ENCODE assay signal across 1 cellular context in genomic region chr1:32964461-32965250, GRCh38.
A peak's percentile ranks its signal among the peaks of the same experiment; 100 is the strongest.
TF ChIP-seq lines count a peak whose summit lies in the region.

A gene with protein sequence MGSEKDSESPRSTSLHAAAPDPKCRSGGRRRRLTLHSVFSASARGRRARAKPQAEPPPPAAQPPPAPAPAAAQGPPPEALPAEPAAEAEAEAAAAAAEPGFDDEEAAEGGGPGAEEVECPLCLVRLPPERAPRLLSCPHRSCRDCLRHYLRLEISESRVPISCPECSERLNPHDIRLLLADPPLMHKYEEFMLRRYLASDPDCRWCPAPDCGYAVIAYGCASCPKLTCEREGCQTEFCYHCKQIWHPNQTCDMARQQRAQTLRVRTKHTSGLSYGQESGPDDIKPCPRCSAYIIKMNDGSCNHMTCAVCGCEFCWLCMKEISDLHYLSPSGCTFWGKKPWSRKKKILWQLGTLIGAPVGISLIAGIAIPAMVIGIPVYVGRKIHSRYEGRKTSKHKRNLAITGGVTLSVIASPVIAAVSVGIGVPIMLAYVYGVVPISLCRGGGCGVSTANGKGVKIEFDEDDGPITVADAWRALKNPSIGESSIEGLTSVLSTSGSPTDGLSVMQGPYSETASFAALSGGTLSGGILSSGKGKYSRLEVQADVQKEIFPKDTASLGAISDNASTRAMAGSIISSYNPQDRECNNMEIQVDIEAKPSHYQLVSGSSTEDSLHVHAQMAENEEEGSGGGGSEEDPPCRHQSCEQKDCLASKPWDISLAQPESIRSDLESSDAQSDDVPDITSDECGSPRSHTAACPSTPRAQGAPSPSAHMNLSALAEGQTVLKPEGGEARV (minus strand): TSS chr1:32964809. CDS start chr1:32964685, 124 bp downstream.

TF ChIP-seq in HepG2, 621 proteins besides CTCF, POLR2A, EP300 and RAD21 (continued from another document and continues in another):
- TF ChIP-seq HCFC1 (IDR thresholded peaks at IDR 0.05; ENCODE audit: low read depth, low read length) (no peak), MTF1 (CRISPR knock-in tag; IDR thresholded peaks at IDR 0.05) (no peak), GFI1 (CRISPR knock-in tag; IDR thresholded peaks at IDR 0.05; ENCODE audit: borderline replicate concordance) (no peak), ZNF724P (CRISPR knock-in tag; IDR thresholded peaks at IDR 0.05; ENCODE audit: borderline replicate concordance) (peak; percentile 46; the same call in 1 of the 2 replicates), SCMH1 (CRISPR knock-in tag; IDR thresholded peaks at IDR 0.05; ENCODE audit: borderline replicate concordance) (no peak), HIVEP1 (CRISPR knock-in tag; IDR thresholded peaks at IDR 0.05) (no peak), ZNF33A (CRISPR knock-in tag; IDR thresholded peaks at IDR 0.05; ENCODE audit: borderline replicate concordance) (no peak), ZFP82 (CRISPR knock-in tag; IDR thresholded peaks at IDR 0.05; ENCODE audit: borderline replicate concordance) (no peak), ZNF564 (CRISPR knock-in tag; IDR thresholded peaks at IDR 0.05) (peak; percentile 26; the same call in 1 of the 2 replicates), MLXIP (CRISPR knock-in tag; IDR thresholded peaks at IDR 0.05; ENCODE audit: borderline replicate concordance) (no peak), SP2 (CRISPR knock-in tag; IDR thresholded peaks at IDR 0.05) (peak; percentile 16; the same call in 1 of the 2 replicates), TP53 (CRISPR knock-in tag; conservative IDR thresholded peaks at IDR 0.05) (no peak), ZSCAN5A (CRISPR knock-in tag; IDR thresholded peaks at IDR 0.05; ENCODE audit: borderline replicate concordance) (peak; percentile 53; the same call in 1 of the 2 replicates), POLR2G (IDR thresholded peaks at IDR 0.05; ENCODE audit: low read depth, low read length) (peak; percentile 99), ZHX1 (CRISPR knock-in tag; IDR thresholded peaks at IDR 0.05; ENCODE audit: low read depth) (no peak), NCOR1 (IDR thresholded peaks at IDR 0.05; ENCODE audit: borderline replicate concordance, low read length) (no peak), ZNF468 (CRISPR knock-in tag; IDR thresholded peaks at IDR 0.05) (no peak), KDM3A (CRISPR knock-in tag; IDR thresholded peaks at IDR 0.05; ENCODE audit: low read depth) (0 out of 2 replicates have a peak, but pooled peaks have one; percentile 22), MAFF (IDR thresholded peaks at IDR 0.05; ENCODE audit: low read depth, low read length) (no peak), ZNF274 (CRISPR knock-in tag; IDR thresholded peaks at IDR 0.05) (peak; percentile 70), MEIS2 (CRISPR knock-in tag; IDR thresholded peaks at IDR 0.05) (peak; percentile 71), RERE (CRISPR knock-in tag; IDR thresholded peaks at IDR 0.05; ENCODE audit: low read depth) (0 out of 2 replicates have a peak, but pooled peaks have one; percentile 35), KDM5B (CRISPR knock-in tag; IDR thresholded peaks at IDR 0.05; ENCODE audit: borderline replicate concordance) (peak; percentile 44; the same call in 1 of the 2 replicates), ZNF224 (CRISPR knock-in tag; IDR thresholded peaks at IDR 0.05) (no peak)
- TF ChIP-seq, protein P1, sequence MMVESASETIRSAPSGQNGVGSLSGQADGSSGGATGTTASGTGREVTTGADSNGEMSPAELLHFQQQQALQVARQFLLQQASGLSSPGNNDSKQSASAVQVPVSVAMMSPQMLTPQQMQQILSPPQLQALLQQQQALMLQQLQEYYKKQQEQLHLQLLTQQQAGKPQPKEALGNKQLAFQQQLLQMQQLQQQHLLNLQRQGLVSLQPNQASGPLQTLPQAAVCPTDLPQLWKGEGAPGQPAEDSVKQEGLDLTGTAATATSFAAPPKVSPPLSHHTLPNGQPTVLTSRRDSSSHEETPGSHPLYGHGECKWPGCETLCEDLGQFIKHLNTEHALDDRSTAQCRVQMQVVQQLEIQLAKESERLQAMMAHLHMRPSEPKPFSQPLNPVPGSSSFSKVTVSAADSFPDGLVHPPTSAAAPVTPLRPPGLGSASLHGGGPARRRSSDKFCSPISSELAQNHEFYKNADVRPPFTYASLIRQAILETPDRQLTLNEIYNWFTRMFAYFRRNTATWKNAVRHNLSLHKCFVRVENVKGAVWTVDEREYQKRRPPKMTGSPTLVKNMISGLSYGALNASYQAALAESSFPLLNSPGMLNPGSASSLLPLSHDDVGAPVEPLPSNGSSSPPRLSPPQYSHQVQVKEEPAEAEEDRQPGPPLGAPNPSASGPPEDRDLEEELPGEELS (CRISPR knock-in tag; IDR thresholded peaks at IDR 0.05), result peak; percentile 32; the same call in 1 of the 2 replicates
- TF ChIP-seq, protein P2, sequence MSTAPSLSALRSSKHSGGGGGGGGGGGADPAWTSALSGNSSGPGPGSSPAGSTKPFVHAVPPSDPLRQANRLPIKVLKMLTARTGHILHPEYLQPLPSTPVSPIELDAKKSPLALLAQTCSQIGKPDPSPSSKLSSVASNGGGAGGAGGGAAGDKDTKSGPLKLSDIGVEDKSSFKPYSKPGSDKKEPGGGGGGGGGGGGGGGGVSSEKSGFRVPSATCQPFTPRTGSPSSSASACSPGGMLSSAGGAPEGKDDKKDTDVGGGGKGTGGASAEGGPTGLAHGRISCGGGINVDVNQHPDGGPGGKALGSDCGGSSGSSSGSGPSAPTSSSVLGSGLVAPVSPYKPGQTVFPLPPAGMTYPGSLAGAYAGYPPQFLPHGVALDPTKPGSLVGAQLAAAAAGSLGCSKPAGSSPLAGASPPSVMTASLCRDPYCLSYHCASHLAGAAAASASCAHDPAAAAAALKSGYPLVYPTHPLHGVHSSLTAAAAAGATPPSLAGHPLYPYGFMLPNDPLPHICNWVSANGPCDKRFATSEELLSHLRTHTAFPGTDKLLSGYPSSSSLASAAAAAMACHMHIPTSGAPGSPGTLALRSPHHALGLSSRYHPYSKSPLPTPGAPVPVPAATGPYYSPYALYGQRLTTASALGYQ (CRISPR knock-in tag; IDR thresholded peaks at IDR 0.05), result peak; percentile 76
- TF ChIP-seq, protein P3, sequence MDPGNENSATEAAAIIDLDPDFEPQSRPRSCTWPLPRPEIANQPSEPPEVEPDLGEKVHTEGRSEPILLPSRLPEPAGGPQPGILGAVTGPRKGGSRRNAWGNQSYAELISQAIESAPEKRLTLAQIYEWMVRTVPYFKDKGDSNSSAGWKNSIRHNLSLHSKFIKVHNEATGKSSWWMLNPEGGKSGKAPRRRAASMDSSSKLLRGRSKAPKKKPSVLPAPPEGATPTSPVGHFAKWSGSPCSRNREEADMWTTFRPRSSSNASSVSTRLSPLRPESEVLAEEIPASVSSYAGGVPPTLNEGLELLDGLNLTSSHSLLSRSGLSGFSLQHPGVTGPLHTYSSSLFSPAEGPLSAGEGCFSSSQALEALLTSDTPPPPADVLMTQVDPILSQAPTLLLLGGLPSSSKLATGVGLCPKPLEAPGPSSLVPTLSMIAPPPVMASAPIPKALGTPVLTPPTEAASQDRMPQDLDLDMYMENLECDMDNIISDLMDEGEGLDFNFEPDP (CRISPR knock-in tag; conservative IDR thresholded peaks at IDR 0.05), result no peak
- TF ChIP-seq, protein P4, sequence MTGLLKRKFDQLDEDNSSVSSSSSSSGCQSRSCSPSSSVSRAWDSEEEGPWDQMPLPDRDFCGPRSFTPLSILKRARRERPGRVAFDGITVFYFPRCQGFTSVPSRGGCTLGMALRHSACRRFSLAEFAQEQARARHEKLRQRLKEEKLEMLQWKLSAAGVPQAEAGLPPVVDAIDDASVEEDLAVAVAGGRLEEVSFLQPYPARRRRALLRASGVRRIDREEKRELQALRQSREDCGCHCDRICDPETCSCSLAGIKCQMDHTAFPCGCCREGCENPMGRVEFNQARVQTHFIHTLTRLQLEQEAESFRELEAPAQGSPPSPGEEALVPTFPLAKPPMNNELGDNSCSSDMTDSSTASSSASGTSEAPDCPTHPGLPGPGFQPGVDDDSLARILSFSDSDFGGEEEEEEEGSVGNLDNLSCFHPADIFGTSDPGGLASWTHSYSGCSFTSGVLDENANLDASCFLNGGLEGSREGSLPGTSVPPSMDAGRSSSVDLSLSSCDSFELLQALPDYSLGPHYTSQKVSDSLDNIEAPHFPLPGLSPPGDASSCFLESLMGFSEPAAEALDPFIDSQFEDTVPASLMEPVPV (CRISPR knock-in tag; IDR thresholded peaks at IDR 0.05), result no peak
